ENCODE assay signal across 12 cellular contexts in genomic region chr6:156700440-156701057, GRCh38.
A peak's percentile ranks its signal among the peaks of the same experiment; 100 is the strongest.
DNase-seq lines count a peak whose midpoint lies in the region; ATAC-seq and TF ChIP-seq lines count a peak whose summit lies in the region.
"Had no signal": no experiment of that assay in that cellular context is flagged by ENCODE, and none has a peak within 500 bp of the region (broad histone marks: within the 10 kb centered on the region; RNA-seq: fewer than 3 reads in every experiment).

No MANE protein-coding gene starts in this region.

- H4K20me1 ChIP-seq in DOHH2 (ENCODE audit: control insufficient read depth, insufficient read depth, low read depth, low read length) (no peaks in the 10 kb centered on the region), Karpas-422 (ENCODE audit: insufficient read depth, low read depth, low read length) (no peaks in the 10 kb centered on the region)

- H3K27me3 ChIP-seq in DOHH2 (ENCODE audit: control insufficient read depth, low read length), result no peaks in the 10 kb centered on the region
- H3K27me3 ChIP-seq in Karpas-422 (ENCODE audit: low read length), result no peaks in the 10 kb centered on the region
- H3K27me3 ChIP-seq in body of pancreas, result no peaks in the 10 kb centered on the region

- TF ChIP-seq CTCF in DOHH2 (IDR thresholded peaks at IDR 0.05; ENCODE audit: low read depth, low read length, poor library complexity, severe bottlenecking) (no peak), body of pancreas (IDR thresholded peaks at IDR 0.05) (no peak), foreskin fibroblast (IDR thresholded peaks at IDR 0.05; ENCODE audit: low read depth, low read length) (no peak)

- no peak overlapping the region for H3K9ac ChIP-seq in Karpas-422 (ENCODE audit: low read length)

- H3K79me2 ChIP-seq in DOHH2 (ENCODE audit: control insufficient read depth, low read length) (no peaks in the 10 kb centered on the region), Karpas-422 (ENCODE audit: low read length) (no peaks in the 10 kb centered on the region)

- no peaks in the 10 kb centered on the region for H3K9me3 ChIP-seq in DOHH2 (ENCODE audit: control insufficient read depth, insufficient read depth, low read length)
- H3K9me3 ChIP-seq in Karpas-422 (ENCODE audit: low read length), result no peaks in the 10 kb centered on the region
- H3K9me3 ChIP-seq in body of pancreas, result no peaks in the 10 kb centered on the region

- H3K4me1 ChIP-seq in DOHH2 (ENCODE audit: control insufficient read depth, low read length), result peaks cover 89% of the 10 kb centered on the region
- peaks cover 40% of the 10 kb centered on the region for H3K4me1 ChIP-seq in Karpas-422 (ENCODE audit: low read length)
- peaks cover 46% of the 10 kb centered on the region for H3K4me1 ChIP-seq in body of pancreas

- H3K27ac ChIP-seq in DOHH2 (ENCODE audit: low read depth, low read length), result no peak overlapping the region
- no peak overlapping the region for H3K27ac ChIP-seq in Karpas-422 (ENCODE audit: low read length)
- H3K27ac ChIP-seq in body of pancreas, result peak overlapping the region in 3 of 4 donors; percentile 28 to 47 (median 39)
- H3K27ac ChIP-seq: 22Rv1, HL-60 had no signal

- peaks cover 33% of the 10 kb centered on the region for H3F3A ChIP-seq in DOHH2 (ENCODE audit: control insufficient read depth, insufficient read depth)

- DNase-seq in Karpas-422, result peak; percentile 39
- DNase-seq in body of pancreas, result no peak
- peak; percentile 52 for DNase-seq in smooth muscle cell of the brain vasculature (ENCODE audit: low read depth, low spot score)
- DNase-seq in dermis blood vessel endothelial cell, result no peak
- DNase-seq in foreskin fibroblast, result no peak
- DNase-seq: CD8-positive, alpha-beta T cell; COR-L47 had no signal

- ATAC-seq in body of pancreas (peak; percentile 60), HG03139 (IDR thresholded peaks at IDR 0.05; ENCODE audit: unreplicated experiment) (no peak)
- ATAC-seq: CD8-positive, alpha-beta T cell; HCT116 had no signal

- H2AFZ ChIP-seq in Karpas-422 (ENCODE audit: low read length), result no peak overlapping the region

- H3K4me3 ChIP-seq in DOHH2 (ENCODE audit: low read length) (no peak overlapping the region), Karpas-422 (ENCODE audit: low read length) (no peak overlapping the region), body of pancreas (no peak overlapping the region), foreskin fibroblast (ENCODE audit: low read depth in 1 of 2, low read length in 2 of 2) (no peak overlapping the region)

- no peaks in the 10 kb centered on the region for H3K36me3 ChIP-seq in DOHH2 (ENCODE audit: control insufficient read depth, low read length)
- H3K36me3 ChIP-seq in Karpas-422 (ENCODE audit: insufficient read depth, low read length), result no peaks in the 10 kb centered on the region
- H3K36me3 ChIP-seq in body of pancreas (replicated peaks in 1 of 2; ENCODE audit: insufficient read depth in 1 of 2, low read depth in 2 of 2), result no peaks in the 10 kb centered on the region

- WGBS in body of pancreas, 2 donors, result 40 to 41% methylated on average over 7 of the region's 7 CpGs

- H3K9me2 ChIP-seq in DOHH2 (replicated peaks; ENCODE audit: control insufficient read depth, low read length) (no peaks in the 10 kb centered on the region), Karpas-422 (replicated peaks; ENCODE audit: insufficient read depth, low read length) (no peaks in the 10 kb centered on the region)

- H3K4me2 ChIP-seq in DOHH2 (ENCODE audit: low read length) (0 out of 2 replicates have a peak overlapping the region, but pooled peaks have one; percentile 61), Karpas-422 (ENCODE audit: low read depth, low read length, poor library complexity, severe bottlenecking) (no peak overlapping the region)

- intact Hi-C loops in body of pancreas (cut with DNase I), result no loop called here

- no peak for TF ChIP-seq POLR2A in body of pancreas (IDR thresholded peaks at IDR 0.05)

Comparison
In these comparisons a context has a peak if more than half of its experiments do, and no peak if none do; other contexts are left out.
1. H3K27ac ChIP-seq: peak in body of pancreas (3 of 4); none in DOHH2 (single experiment) and Karpas-422 (single experiment).
2. DNase-seq: peak in Karpas-422 (single experiment) and smooth muscle cell of the brain vasculature (single experiment); none in body of pancreas (0 of 4), dermis blood vessel endothelial cell (single experiment) and foreskin fibroblast (0 of 2).